In the genomic region with DNA sequence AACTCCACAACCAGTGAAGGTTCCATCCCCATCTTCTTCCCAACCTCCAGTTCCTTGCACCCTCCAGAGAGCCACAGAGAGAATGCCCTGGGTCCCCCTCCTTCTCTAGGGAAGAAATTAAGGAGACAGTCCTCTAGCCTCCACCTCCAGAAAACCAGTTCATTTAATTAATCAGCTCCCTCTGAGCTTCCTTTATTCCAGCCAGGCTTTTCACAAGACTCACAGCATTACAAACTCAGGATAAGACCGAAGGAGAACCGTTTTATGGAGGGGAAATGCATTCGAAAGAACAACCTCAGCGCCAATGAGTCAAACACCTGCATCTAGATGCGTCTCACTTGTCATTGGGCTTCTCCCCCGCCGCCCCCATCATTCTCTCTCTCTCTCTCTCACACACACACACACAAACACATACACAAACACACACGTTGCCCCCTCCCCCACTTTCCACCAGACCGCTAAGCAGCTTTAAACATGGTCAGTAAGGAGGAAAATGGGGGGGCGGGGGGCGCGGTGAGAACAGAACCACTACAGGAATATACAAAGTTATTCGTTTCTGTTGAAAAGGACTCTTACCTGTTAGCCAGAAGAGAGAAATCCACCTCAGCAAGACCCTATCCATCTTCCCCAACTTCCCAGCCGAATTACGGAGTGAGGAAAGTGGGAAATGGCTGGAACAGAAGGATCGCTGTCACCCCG, we compare ENCODE assay signal across 1 cellular context.
TF ChIP-seq lines count a peak whose summit lies in the region.

No MANE protein-coding gene starts in this region.

TF ChIP-seq in HEK293, 187 proteins besides CTCF, POLR2A, EP300 and RAD21 (continued from another document):
- TF ChIP-seq, protein P1, sequence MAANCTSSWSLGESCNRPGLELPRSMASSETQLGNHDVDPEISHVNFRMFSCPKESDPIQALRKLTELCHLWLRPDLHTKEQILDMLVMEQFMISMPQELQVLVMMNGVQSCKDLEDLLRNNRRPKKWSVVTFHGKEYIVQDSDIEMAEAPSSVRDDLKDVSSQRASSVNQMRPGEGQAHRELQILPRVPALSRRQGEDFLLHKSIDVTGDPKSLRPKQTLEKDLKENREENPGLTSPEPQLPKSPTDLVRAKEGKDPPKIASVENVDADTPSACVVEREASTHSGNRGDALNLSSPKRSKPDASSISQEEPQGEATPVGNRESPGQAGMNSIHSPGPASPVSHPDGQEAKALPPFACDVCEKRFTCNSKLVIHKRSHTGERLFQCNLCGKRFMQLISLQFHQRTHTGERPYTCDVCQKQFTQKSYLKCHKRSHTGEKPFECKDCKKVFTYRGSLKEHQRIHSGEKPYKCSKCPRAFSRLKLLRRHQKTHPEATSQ (tag by site-specific recombination; IDR thresholded peaks at IDR 0.05) = no peak
- TF ChIP-seq TRIM28 (IDR thresholded peaks at IDR 0.05; ENCODE audit: borderline replicate concordance, low read length) (no peak), ZNF626 (tag by site-specific recombination; IDR thresholded peaks at IDR 0.05) (no peak), ZBTB7A (tag by site-specific recombination; IDR thresholded peaks at IDR 0.05; ENCODE audit: low read depth) (0 out of 2 replicates have a peak, but pooled peaks have one; percentile 49), ZNF366 (tag by site-specific recombination; conservative IDR thresholded peaks at IDR 0.05) (peak; percentile 53), ZNF558 (tag by site-specific recombination; IDR thresholded peaks at IDR 0.05) (no peak), ZNF292 (tag by site-specific recombination; IDR thresholded peaks at IDR 0.05; ENCODE audit: borderline replicate concordance, low read depth) (no peak), ZNF76 (tag by site-specific recombination; IDR thresholded peaks at IDR 0.05; ENCODE audit: borderline replicate concordance, low read depth) (0 out of 2 replicates have a peak, but pooled peaks have one; percentile 17), ZNF335 (tag by site-specific recombination; conservative IDR thresholded peaks at IDR 0.05) (peak; percentile 91), SP3 (tag by site-specific recombination; IDR thresholded peaks at IDR 0.05) (no peak), ZNF221 (tag by site-specific recombination; IDR thresholded peaks at IDR 0.05; ENCODE audit: borderline replicate concordance) (no peak), ZEB2 (tag by site-specific recombination; IDR thresholded peaks at IDR 0.05) (peak; percentile 39; the same call in 1 of the 2 replicates), PRDM1 (tag by site-specific recombination; IDR thresholded peaks at IDR 0.05) (peak; percentile 72; the same call in 1 of the 2 replicates), SCRT1 (tag by site-specific recombination; IDR thresholded peaks at IDR 0.05; ENCODE audit: borderline replicate concordance) (no peak; the same call in 1 of the 2 replicates), ZFP3 (tag by site-specific recombination; IDR thresholded peaks at IDR 0.05; ENCODE audit: low read depth) (no peak), ZNF664 (tag by site-specific recombination; IDR thresholded peaks at IDR 0.05) (no peak), EGR2 (tag by site-specific recombination; IDR thresholded peaks at IDR 0.05; ENCODE audit: low read depth) (peak; percentile 92), ZNF175 (tag by site-specific recombination; IDR thresholded peaks at IDR 0.05) (no peak), ZBTB8A (tag by site-specific recombination; IDR thresholded peaks at IDR 0.05) (peak; percentile 86), MZF1 (tag by site-specific recombination; IDR thresholded peaks at IDR 0.05; ENCODE audit: borderline replicate concordance) (no peak), SCRT2 (tag by site-specific recombination; IDR thresholded peaks at IDR 0.05) (peak; percentile 22; the same call in 1 of the 2 replicates), KLF16 (tag by site-specific recombination; IDR thresholded peaks at IDR 0.05) (peak; percentile 56; the same call in 1 of the 2 replicates), ZNF169 (tag by site-specific recombination; IDR thresholded peaks at IDR 0.05) (no peak), WT1 (tag by site-specific recombination; IDR thresholded peaks at IDR 0.05) (no peak), ZNF610 (tag by site-specific recombination; IDR thresholded peaks at IDR 0.05; ENCODE audit: borderline replicate concordance) (no peak), ZBTB20 (tag by site-specific recombination; IDR thresholded peaks at IDR 0.05) (peak; percentile 35), ZNF302 (tag by site-specific recombination; IDR thresholded peaks at IDR 0.05; ENCODE audit: low read depth) (no peak), ZNF23 (tag by site-specific recombination; IDR thresholded peaks at IDR 0.05; ENCODE audit: borderline replicate concordance) (no peak), SP7 (tag by site-specific recombination; IDR thresholded peaks at IDR 0.05) (peak; percentile 38; the same call in 1 of the 2 replicates), ZFP37 (tag by site-specific recombination; IDR thresholded peaks at IDR 0.05) (peak; percentile 66; the same call in 1 of the 2 replicates), ZNF560 (tag by site-specific recombination; IDR thresholded peaks at IDR 0.05; ENCODE audit: borderline replicate concordance) (no peak), ZNF202 (tag by site-specific recombination; IDR thresholded peaks at IDR 0.05; ENCODE audit: borderline replicate concordance) (no peak)
- TF ChIP-seq, protein P2, sequence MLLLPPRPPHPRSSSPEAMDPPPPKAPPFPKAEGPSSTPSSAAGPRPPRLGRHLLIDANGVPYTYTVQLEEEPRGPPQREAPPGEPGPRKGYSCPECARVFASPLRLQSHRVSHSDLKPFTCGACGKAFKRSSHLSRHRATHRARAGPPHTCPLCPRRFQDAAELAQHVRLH (tag by site-specific recombination; IDR thresholded peaks at IDR 0.05) = no peak
- TF ChIP-seq, protein P3, sequence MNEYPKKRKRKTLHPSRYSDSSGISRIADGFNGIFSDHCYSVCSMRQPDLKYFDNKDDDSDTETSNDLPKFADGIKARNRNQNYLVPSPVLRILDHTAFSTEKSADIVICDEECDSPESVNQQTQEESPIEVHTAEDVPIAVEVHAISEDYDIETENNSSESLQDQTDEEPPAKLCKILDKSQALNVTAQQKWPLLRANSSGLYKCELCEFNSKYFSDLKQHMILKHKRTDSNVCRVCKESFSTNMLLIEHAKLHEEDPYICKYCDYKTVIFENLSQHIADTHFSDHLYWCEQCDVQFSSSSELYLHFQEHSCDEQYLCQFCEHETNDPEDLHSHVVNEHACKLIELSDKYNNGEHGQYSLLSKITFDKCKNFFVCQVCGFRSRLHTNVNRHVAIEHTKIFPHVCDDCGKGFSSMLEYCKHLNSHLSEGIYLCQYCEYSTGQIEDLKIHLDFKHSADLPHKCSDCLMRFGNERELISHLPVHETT (tag by site-specific recombination; IDR thresholded peaks at IDR 0.05) = no peak
- TF ChIP-seq, protein P4, sequence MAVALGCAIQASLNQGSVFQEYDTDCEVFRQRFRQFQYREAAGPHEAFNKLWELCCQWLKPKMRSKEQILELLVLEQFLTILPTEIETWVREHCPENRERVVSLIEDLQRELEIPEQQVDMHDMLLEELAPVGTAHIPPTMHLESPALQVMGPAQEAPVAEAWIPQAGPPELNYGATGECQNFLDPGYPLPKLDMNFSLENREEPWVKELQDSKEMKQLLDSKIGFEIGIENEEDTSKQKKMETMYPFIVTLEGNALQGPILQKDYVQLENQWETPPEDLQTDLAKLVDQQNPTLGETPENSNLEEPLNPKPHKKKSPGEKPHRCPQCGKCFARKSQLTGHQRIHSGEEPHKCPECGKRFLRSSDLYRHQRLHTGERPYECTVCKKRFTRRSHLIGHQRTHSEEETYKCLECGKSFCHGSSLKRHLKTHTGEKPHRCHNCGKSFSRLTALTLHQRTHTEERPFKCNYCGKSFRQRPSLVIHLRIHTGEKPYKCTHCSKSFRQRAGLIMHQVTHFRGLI (tag by site-specific recombination; IDR thresholded peaks at IDR 0.05) = no peak
- TF ChIP-seq, protein P5, sequence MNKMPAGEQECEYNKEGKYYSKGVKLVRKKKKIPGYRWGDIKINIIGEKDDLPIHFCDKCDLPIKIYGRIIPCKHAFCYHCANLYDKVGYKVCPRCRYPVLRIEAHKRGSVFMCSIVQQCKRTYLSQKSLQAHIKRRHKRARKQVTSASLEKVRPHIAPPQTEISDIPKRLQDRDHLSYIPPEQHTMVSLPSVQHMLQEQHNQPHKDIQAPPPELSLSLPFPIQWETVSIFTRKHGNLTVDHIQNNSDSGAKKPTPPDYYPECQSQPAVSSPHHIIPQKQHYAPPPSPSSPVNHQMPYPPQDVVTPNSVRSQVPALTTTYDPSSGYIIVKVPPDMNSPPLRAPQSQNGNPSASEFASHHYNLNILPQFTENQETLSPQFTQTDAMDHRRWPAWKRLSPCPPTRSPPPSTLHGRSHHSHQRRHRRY (tag by site-specific recombination; IDR thresholded peaks at IDR 0.05) = no peak
- TF ChIP-seq, protein P6, sequence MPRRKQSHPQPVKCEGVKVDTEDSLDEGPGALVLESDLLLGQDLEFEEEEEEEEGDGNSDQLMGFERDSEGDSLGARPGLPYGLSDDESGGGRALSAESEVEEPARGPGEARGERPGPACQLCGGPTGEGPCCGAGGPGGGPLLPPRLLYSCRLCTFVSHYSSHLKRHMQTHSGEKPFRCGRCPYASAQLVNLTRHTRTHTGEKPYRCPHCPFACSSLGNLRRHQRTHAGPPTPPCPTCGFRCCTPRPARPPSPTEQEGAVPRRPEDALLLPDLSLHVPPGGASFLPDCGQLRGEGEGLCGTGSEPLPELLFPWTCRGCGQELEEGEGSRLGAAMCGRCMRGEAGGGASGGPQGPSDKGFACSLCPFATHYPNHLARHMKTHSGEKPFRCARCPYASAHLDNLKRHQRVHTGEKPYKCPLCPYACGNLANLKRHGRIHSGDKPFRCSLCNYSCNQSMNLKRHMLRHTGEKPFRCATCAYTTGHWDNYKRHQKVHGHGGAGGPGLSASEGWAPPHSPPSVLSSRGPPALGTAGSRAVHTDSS (tag by site-specific recombination; IDR thresholded peaks at IDR 0.05) = no peak
- TF ChIP-seq, protein P7, sequence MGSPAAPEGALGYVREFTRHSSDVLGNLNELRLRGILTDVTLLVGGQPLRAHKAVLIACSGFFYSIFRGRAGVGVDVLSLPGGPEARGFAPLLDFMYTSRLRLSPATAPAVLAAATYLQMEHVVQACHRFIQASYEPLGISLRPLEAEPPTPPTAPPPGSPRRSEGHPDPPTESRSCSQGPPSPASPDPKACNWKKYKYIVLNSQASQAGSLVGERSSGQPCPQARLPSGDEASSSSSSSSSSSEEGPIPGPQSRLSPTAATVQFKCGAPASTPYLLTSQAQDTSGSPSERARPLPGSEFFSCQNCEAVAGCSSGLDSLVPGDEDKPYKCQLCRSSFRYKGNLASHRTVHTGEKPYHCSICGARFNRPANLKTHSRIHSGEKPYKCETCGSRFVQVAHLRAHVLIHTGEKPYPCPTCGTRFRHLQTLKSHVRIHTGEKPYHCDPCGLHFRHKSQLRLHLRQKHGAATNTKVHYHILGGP (tag by site-specific recombination; IDR thresholded peaks at IDR 0.05) = no peak
- TF ChIP-seq, protein P8, sequence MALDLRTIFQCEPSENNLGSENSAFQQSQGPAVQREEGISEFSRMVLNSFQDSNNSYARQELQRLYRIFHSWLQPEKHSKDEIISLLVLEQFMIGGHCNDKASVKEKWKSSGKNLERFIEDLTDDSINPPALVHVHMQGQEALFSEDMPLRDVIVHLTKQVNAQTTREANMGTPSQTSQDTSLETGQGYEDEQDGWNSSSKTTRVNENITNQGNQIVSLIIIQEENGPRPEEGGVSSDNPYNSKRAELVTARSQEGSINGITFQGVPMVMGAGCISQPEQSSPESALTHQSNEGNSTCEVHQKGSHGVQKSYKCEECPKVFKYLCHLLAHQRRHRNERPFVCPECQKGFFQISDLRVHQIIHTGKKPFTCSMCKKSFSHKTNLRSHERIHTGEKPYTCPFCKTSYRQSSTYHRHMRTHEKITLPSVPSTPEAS (tag by site-specific recombination; IDR thresholded peaks at IDR 0.05) = peak; percentile 89
- TF ChIP-seq, protein P9, sequence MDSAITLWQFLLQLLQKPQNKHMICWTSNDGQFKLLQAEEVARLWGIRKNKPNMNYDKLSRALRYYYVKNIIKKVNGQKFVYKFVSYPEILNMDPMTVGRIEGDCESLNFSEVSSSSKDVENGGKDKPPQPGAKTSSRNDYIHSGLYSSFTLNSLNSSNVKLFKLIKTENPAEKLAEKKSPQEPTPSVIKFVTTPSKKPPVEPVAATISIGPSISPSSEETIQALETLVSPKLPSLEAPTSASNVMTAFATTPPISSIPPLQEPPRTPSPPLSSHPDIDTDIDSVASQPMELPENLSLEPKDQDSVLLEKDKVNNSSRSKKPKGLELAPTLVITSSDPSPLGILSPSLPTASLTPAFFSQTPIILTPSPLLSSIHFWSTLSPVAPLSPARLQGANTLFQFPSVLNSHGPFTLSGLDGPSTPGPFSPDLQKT (IDR thresholded peaks at IDR 0.05; ENCODE audit: borderline replicate concordance, low read depth, low read length) = no peak
- TF ChIP-seq, protein P10, sequence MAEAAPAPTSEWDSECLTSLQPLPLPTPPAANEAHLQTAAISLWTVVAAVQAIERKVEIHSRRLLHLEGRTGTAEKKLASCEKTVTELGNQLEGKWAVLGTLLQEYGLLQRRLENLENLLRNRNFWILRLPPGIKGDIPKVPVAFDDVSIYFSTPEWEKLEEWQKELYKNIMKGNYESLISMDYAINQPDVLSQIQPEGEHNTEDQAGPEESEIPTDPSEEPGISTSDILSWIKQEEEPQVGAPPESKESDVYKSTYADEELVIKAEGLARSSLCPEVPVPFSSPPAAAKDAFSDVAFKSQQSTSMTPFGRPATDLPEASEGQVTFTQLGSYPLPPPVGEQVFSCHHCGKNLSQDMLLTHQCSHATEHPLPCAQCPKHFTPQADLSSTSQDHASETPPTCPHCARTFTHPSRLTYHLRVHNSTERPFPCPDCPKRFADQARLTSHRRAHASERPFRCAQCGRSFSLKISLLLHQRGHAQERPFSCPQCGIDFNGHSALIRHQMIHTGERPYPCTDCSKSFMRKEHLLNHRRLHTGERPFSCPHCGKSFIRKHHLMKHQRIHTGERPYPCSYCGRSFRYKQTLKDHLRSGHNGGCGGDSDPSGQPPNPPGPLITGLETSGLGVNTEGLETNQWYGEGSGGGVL (tag by site-specific recombination; IDR thresholded peaks at IDR 0.05) = peak; percentile 86
- TF ChIP-seq, protein P11, sequence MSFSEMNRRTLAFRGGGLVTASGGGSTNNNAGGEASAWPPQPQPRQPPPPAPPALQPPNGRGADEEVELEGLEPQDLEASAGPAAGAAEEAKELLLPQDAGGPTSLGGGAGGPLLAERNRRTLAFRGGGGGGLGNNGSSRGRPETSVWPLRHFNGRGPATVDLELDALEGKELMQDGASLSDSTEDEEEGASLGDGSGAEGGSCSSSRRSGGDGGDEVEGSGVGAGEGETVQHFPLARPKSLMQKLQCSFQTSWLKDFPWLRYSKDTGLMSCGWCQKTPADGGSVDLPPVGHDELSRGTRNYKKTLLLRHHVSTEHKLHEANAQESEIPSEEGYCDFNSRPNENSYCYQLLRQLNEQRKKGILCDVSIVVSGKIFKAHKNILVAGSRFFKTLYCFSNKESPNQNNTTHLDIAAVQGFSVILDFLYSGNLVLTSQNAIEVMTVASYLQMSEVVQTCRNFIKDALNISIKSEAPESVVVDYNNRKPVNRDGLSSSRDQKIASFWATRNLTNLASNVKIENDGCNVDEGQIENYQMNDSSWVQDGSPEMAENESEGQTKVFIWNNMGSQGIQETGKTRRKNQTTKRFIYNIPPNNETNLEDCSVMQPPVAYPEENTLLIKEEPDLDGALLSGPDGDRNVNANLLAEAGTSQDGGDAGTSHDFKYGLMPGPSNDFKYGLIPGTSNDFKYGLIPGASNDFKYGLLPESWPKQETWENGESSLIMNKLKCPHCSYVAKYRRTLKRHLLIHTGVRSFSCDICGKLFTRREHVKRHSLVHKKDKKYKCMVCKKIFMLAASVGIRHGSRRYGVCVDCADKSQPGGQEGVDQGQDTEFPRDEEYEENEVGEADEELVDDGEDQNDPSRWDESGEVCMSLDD (tag by site-specific recombination; IDR thresholded peaks at IDR 0.05) = peak; percentile 74; the same call in 1 of the 2 replicates
